In genomic region chr5:10562202-10563131, GRCh38 we compare ENCODE assay signal across 8 cellular contexts. TPM values are rescaled to one million over a fixed set of nuclear protein-coding genes. Genes with fewer than 3 reads are reported as not detected.
DNase-seq lines count a peak whose midpoint lies in the region; ATAC-seq and TF ChIP-seq lines count a peak whose summit lies in the region.

No MANE protein-coding gene starts in this region.

- peak overlapping the region; percentile 92 to 100 (median 99) for H3K4me2 ChIP-seq in BLaER1 treated with 17β-estradiol and CSF1 and Interleukin-3, amounts not matched to agents 10 nM and 100 nM
- peak overlapping the region; percentile 73 for H3K4me2 ChIP-seq in Loucy (ENCODE audit: low read depth, low read length, poor library complexity, severe bottlenecking)

- H4K20me1 ChIP-seq in BLaER1 treated with 17β-estradiol and CSF1 and Interleukin-3, amounts not matched to agents 10 nM and 100 nM, result peaks cover 0 to 32% (median 28%) of the 10 kb centered on the region in 11 experiments; a peak in 18 of 22 replicates
- no peaks in the 10 kb centered on the region for H4K20me1 ChIP-seq in Loucy (ENCODE audit: insufficient read depth, low read length, poor library complexity, severe bottlenecking)

- no peaks in the 10 kb centered on the region; a peak in 1 of 22 replicates for H3K36me3 ChIP-seq in BLaER1 treated with 17β-estradiol and CSF1 and Interleukin-3, amounts not matched to agents 10 nM and 100 nM
- H3K36me3 ChIP-seq in Loucy (ENCODE audit: insufficient read depth, low read length), result no peaks in the 10 kb centered on the region
- H3K36me3 ChIP-seq in esophagus squamous epithelium, result no peaks in the 10 kb centered on the region
- no peaks in the 10 kb centered on the region for H3K36me3 ChIP-seq in transverse colon

- TF ChIP-seq CTCF in Loucy (conservative IDR thresholded peaks at IDR 0.05; ENCODE audit: low read length), result no peak
- no peak for TF ChIP-seq CTCF in esophagus squamous epithelium (IDR thresholded peaks at IDR 0.05)
- no peak for TF ChIP-seq CTCF in transverse colon (IDR thresholded peaks at IDR 0.05)

- no peaks in the 10 kb centered on the region for H3K9me3 ChIP-seq in BLaER1 treated with 17β-estradiol and CSF1 and Interleukin-3, amounts not matched to agents 10 nM and 100 nM (replicated peaks in 1 of 11)
- H3K9me3 ChIP-seq in Loucy (ENCODE audit: insufficient read depth, low read depth, low read length) (no peaks in the 10 kb centered on the region), esophagus squamous epithelium (no peaks in the 10 kb centered on the region), transverse colon (no peaks in the 10 kb centered on the region)

- peak overlapping the region; percentile 75 to 98 (median 89); a peak in 20 of 22 replicates for H3K9ac ChIP-seq in BLaER1 treated with 17β-estradiol and CSF1 and Interleukin-3, amounts not matched to agents 10 nM and 100 nM
- no peak overlapping the region for H3K9ac ChIP-seq in Loucy (ENCODE audit: low read depth, low read length, poor library complexity, severe bottlenecking)

- intact Hi-C loops in esophagus squamous epithelium (cut with DNase I) (loop anchor here (10.0 kb wide), 1 partner anchor 62 kb away; no protein-coding TSS in a partner anchor), transverse colon (cut with DNase I; ENCODE audit: low total_unique reads) (no loop called here)

- in situ Hi-C loops in transverse colon (cut with MboI; ENCODE audit: low pct_ligation_motif_present in 1 of 4, low pct_unique_long_range_greater_than_20kb in 1 of 4, low sequenced_read_pairs in 3 of 4), result no loop called here

- TF ChIP-seq POLR2A in esophagus squamous epithelium (IDR thresholded peaks at IDR 0.05) (no peak), transverse colon (IDR thresholded peaks at IDR 0.05) (no peak)

- H3K9me2 ChIP-seq in Loucy (replicated peaks; ENCODE audit: low read depth, low read length), result no peaks in the 10 kb centered on the region

- no peak for TF ChIP-seq EP300 in transverse colon (IDR thresholded peaks at IDR 0.05; ENCODE audit: low read depth)

- peaks cover 0 to 40% (median 0%) of the 10 kb centered on the region in 11 experiments; a peak in 7 of 22 replicates for H3K27me3 ChIP-seq in BLaER1 treated with 17β-estradiol and CSF1 and Interleukin-3, amounts not matched to agents 10 nM and 100 nM
- H3K27me3 ChIP-seq in Loucy (ENCODE audit: insufficient read depth, low read length, poor library complexity, severe bottlenecking) (no peaks in the 10 kb centered on the region), esophagus squamous epithelium (peaks cover 0 to 47% (median 9%) of the 10 kb centered on the region in 4 donors), transverse colon (peaks cover 68% of the 10 kb centered on the region)

- no peak overlapping the region for H2AFZ ChIP-seq in Loucy (ENCODE audit: low read length)

- H3F3A ChIP-seq in Loucy (ENCODE audit: low read depth), result no peaks in the 10 kb centered on the region

- peak overlapping the region; percentile 9 to 99 (median 93); a peak in 21 of 22 replicates for H3K27ac ChIP-seq in BLaER1 treated with 17β-estradiol and CSF1 and Interleukin-3, amounts not matched to agents 10 nM and 100 nM
- H3K27ac ChIP-seq in esophagus squamous epithelium (peak overlapping the region in 3 of 4 donors; percentile 75 to 86 (median 84)), transverse colon (peak overlapping the region; percentile 65 to 73 (median 71))

- H3K79me2 ChIP-seq in Loucy (ENCODE audit: insufficient read depth, low read length), result peaks cover 7% of the 10 kb centered on the region; the same call in 1 of the 2 replicates

- ATAC-seq in GM19397 (IDR thresholded peaks at IDR 0.05; ENCODE audit: unreplicated experiment), result peak; percentile 20

- H3K4me3 ChIP-seq in BLaER1 treated with 17β-estradiol and CSF1 and Interleukin-3, amounts not matched to agents 10 nM and 100 nM, result peak overlapping the region; percentile 57 to 94 (median 84)
- H3K4me3 ChIP-seq in Loucy (ENCODE audit: low read length, poor library complexity, severe bottlenecking) (no peak overlapping the region), esophagus squamous epithelium (peak overlapping the region in 3 of 4 donors; percentile 58 to 81 (median 59)), transverse colon (peak overlapping the region in 1 of 4 donors; percentile 75)

- peaks cover 54 to 65% (median 59%) of the 10 kb centered on the region in 10 experiments for H3K4me1 ChIP-seq in BLaER1 treated with 17β-estradiol and CSF1 and Interleukin-3, amounts not matched to agents 10 nM and 100 nM
- H3K4me1 ChIP-seq in Loucy (ENCODE audit: insufficient read depth, low read length, poor library complexity, severe bottlenecking) (peaks cover 30% of the 10 kb centered on the region), esophagus squamous epithelium (peaks cover 25 to 61% (median 34%) of the 10 kb centered on the region in 3 donors), transverse colon (peaks cover 9 to 31% (median 20%) of the 10 kb centered on the region in 4 donors)

- DNase-seq in esophagus squamous epithelium (lab: John Stamatoyannopoulos, UW) (no peak), transverse colon (no peak), ecto neural progenitor cell (ENCODE audit: low spot score) (no peak), DMS79 treated with DMSO at 0.1 percent for 48 hours (lab: John Stamatoyannopoulos, UW) (no peak)
- no peak for DNase-seq in stimulated activated CD4-positive, alpha-beta T cell treated with anti-CD3 and anti-CD28 coated beads, Interleukin-4, amount 100 ng/mL, for 24 hours

- WGBS in esophagus squamous epithelium, 2 donors, result 68 to 81% methylated on average over 7 to 23 of the region's 46 CpGs
- WGBS in transverse colon (ENCODE audit: low coverage in 1 of 2), 2 donors, result 50 to 53% methylated on average over 1 to 45 of the region's 46 CpGs

RNA-seq across cellular contexts. Expression of gene ANKRD33B, which starts 1.4 kb away (rescaled TPM):
- 1 to 10 TPM in 2 of 4 donors, under 1 TPM in 2; 0.57 to 6.5 (median 1.7) TPM for total RNA-seq in esophagus squamous epithelium
- total RNA-seq in transverse colon, result 1 to 10 TPM in 3 of 4 donors, under 1 TPM in 1; 0.20 to 3.2 (median 1.4) TPM
